ENCODE assay signal across 8 cellular contexts in the genomic region with DNA sequence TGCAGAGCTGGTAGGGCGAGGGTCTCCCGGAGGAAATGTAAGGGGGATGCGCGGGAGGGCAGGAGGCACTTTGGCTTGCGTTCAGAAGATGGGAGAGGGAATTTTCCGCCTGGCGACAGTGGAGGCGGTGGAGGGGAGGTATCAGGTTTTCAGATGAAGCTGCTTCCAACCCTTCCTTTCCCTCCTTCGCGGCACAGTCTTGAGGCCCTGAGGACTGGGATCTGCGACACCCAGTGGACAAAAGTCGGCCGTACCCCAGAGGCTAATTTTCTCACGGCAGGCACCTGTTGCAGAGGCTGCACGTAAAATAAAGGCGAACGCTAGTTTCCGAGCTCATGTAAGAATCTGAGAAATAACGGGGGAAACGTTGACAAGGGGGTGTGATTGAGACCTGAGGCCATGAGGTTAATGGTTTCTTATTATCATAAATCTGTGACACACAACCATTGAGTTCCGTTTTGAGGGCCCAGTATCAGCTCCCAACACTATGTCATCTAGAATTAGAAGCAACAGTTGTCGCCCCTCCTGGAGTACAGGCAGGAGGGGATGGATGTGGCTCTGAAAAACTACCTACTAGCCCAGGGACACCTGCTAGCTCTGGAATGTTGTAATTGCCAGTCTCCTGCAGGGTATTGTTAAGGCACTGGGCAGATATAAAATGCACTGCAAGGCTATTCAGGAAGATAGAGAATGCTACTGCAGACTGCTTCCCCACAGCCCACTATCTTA. TPM values are rescaled to one million over a fixed set of nuclear protein-coding genes. Genes with fewer than 3 reads are reported as not detected.
DNase-seq lines count a peak whose midpoint lies in the region; ATAC-seq and TF ChIP-seq lines count a peak whose summit lies in the region.

No MANE protein-coding gene starts in this region.

- TF ChIP-seq CTCF in C4-2B (conservative IDR thresholded peaks at IDR 0.05) (peak; percentile 70), nephron (IDR thresholded peaks at IDR 0.05; ENCODE audit: unreplicated experiment in 3 of 3) (peak; percentile 39 to 52 (median 51)), thoracic aorta (IDR thresholded peaks at IDR 0.05) (peak; percentile 53)

- H3K9me3 ChIP-seq in NT2/D1 (ENCODE audit: insufficient read depth, low read length) (no peaks in the 10 kb centered on the region), thoracic aorta (no peaks in the 10 kb centered on the region)

- peak overlapping the region; percentile 91 to 96 (median 94) for H3K4me3 Mint-ChIP-seq in nephron

- H3K9ac ChIP-seq in NT2/D1 (ENCODE audit: insufficient read length, low read depth): peak overlapping the region; percentile 77

- H3K27me3 Mint-ChIP-seq in nephron (ENCODE audit: low read depth): no peaks in the 10 kb centered on the region

- H3K9me3 Mint-ChIP-seq in nephron: no peaks in the 10 kb centered on the region

- peaks cover 5% of the 10 kb centered on the region for H3K4me1 ChIP-seq in NT2/D1 (ENCODE audit: insufficient read depth, insufficient read length)
- peaks cover 0 to 5% of the 10 kb centered on the region in 2 donors for H3K4me1 ChIP-seq in thoracic aorta (ENCODE audit: control insufficient read depth in 1 of 2, low read depth in 2 of 2)

- no peaks in the 10 kb centered on the region for H3K36me3 Mint-ChIP-seq in nephron (ENCODE audit: low read depth)

- peak; percentile 60 for DNase-seq in NT2/D1 (ENCODE audit: low read depth, low spot score)
- DNase-seq in activated T-helper 1 cell treated with Interleukin-2 at 50 U/mL for 16 hours (ENCODE audit: low read depth): peak; percentile 17
- DNase-seq in fibroblast of peridontal ligament (ENCODE audit: extremely low read depth): peak; percentile 26
- no peak for DNase-seq in thoracic aorta (ENCODE audit: low spot score)

- peak overlapping the region; percentile 84 to 96 (median 95) for H3K27ac Mint-ChIP-seq in nephron

- no peaks in the 10 kb centered on the region for H3K36me3 ChIP-seq in NT2/D1 (ENCODE audit: insufficient read depth, insufficient read length, low read length)
- H3K36me3 ChIP-seq in thoracic aorta: no peaks in the 10 kb centered on the region

- H3K27ac ChIP-seq in C4-2B: no peak overlapping the region
- peak overlapping the region; percentile 72 to 74 for H3K27ac ChIP-seq in thoracic aorta

- H3K27me3 ChIP-seq in NT2/D1 (ENCODE audit: insufficient read depth, insufficient read length): peaks cover 3% of the 10 kb centered on the region
- H3K27me3 ChIP-seq in thoracic aorta (replicated peaks; ENCODE audit: insufficient read depth): no peaks in the 10 kb centered on the region

- peaks cover 12% of the 10 kb centered on the region for H3K4me1 Mint-ChIP-seq in nephron

- peak overlapping the region; percentile 67 for H3K4me3 ChIP-seq in NT2/D1 (ENCODE audit: insufficient read length, low read depth)
- peak overlapping the region; percentile 77 for H3K4me3 ChIP-seq in thoracic aorta

- ATAC-seq in GM19324 (IDR thresholded peaks at IDR 0.05; ENCODE audit: low FRiP score, unreplicated experiment) (peak; percentile 43), HG03521 (IDR thresholded peaks at IDR 0.05; ENCODE audit: unreplicated experiment) (peak; percentile 37), thoracic aorta (ENCODE audit: insufficient number of reproducible peaks, low FRiP score, low read depth) (no peak)

RNA-seq across cellular contexts. Expression of a gene that starts 1.1 kb away (rescaled TPM):
- 1 to 10 TPM in 1 of 2 donors, under 1 TPM in 1; 0.49 to 3.9 TPM for total RNA-seq in thoracic aorta

RNA-seq across cellular contexts. Expression of a gene that starts 37.4 kb away (rescaled TPM):
- 1 to 10 TPM; 3.9 to 4.3 TPM for total RNA-seq in thoracic aorta

RNA-seq across cellular contexts. Expression of a gene that starts 43.4 kb away (rescaled TPM):
- total RNA-seq in thoracic aorta: 10 to 100 TPM; 11.4 to 12.9 TPM

RNA-seq across cellular contexts. Expression of a gene that starts 52.9 kb away (rescaled TPM):
- total RNA-seq in thoracic aorta: 10 to 100 TPM; 20.7 to 22.7 TPM
